1 cellular context compared by ENCODE assay signal in the genomic region with DNA sequence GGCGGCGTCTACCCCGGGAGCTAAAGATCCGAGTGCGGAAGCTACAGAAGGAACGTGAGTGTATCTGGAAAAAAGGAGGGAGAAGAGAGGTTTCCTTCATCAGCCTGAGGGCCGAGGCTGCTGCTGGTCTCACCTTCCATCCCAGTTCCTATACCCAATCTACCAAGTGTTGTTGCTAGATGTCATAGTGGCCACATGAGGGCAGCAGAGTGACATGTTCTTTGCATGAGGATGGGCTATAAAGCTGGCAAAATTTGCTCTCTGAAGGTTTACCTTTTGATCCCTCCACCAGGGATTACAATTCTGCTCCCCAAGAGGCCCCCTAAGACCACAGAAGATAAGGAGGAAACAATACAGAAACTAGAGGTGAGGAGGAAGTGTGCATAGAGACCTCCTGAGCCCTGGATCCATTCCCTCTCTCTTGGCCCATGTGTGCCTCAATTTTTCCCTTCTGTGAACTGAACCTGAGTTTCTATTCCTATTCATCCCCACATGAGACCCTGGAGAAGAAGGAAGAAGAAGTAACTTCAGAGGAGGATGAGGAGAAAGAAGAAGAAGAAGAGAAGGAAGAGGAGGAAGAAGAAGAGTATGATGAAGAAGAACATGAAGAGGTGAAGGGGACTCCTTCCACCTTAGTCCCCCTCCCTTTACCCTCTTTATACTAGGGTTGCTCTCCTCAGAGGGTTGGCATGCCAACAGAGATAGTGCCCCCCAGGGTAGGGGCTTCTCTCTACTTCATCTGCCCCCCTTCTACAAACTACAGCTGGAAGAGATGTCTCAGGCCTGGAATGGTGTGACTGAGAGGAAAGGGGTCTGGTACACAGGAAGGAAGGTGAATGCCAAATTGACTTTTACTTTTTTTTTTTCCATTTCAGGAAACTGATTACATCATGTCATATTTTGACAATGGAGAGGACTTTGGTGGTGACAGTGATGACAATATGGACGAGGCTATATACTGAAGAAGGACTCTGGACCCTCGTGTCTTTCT.
TF ChIP-seq lines count a peak whose summit lies in the region.

No MANE protein-coding gene starts in this region.

TF ChIP-seq in H1, 55 proteins besides CTCF, POLR2A, EP300 and RAD21:
- TF ChIP-seq, protein P1, sequence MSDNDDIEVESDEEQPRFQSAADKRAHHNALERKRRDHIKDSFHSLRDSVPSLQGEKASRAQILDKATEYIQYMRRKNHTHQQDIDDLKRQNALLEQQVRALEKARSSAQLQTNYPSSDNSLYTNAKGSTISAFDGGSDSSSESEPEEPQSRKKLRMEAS (IDR thresholded peaks at IDR 0.05), result peak; percentile 31; the same call in 1 of the 2 replicates
- no peak for TF ChIP-seq PHF8 (conservative IDR thresholded peaks at IDR 0.05; ENCODE audit: low read depth, low read length)
- peak in 1 of 2 experiments; percentile 59; a peak in 1 of 4 replicates for TF ChIP-seq SIN3A (conservative IDR thresholded peaks at IDR 0.05 in 1 of 2, IDR thresholded peaks at IDR 0.05 in 1 of 2; ENCODE audit: low read depth in 1 of 2, low read length in 2 of 2)
- TF ChIP-seq RNF2 (IDR thresholded peaks at IDR 0.05; ENCODE audit: borderline replicate concordance, low read depth, low read length, missing control alignments, poor library complexity, severe bottlenecking), result no peak
- TF ChIP-seq EZH2 (IDR thresholded peaks at IDR 0.05; ENCODE audit: low read depth, low read length, severe bottlenecking), result no peak
- TF ChIP-seq HDAC2 (IDR thresholded peaks at IDR 0.05; ENCODE audit: borderline replicate concordance in 1 of 2, low read depth in 2 of 2, low read length in 2 of 2), result no peak
- TF ChIP-seq CREB1 (IDR thresholded peaks at IDR 0.05), result peak; percentile 42; the same call in 1 of the 2 replicates
- no peak for TF ChIP-seq ZNF274 (IDR thresholded peaks at IDR 0.05; ENCODE audit: borderline replicate concordance, extremely low read depth, low read length)
- no peak for TF ChIP-seq NANOG (IDR thresholded peaks at IDR 0.05; ENCODE audit: insufficient read depth, low read depth, low read length, poor library complexity, severe bottlenecking)
- no peak for TF ChIP-seq SP1 (IDR thresholded peaks at IDR 0.05; ENCODE audit: low read depth, low read length)
- TF ChIP-seq KDM5A (IDR thresholded peaks at IDR 0.05; ENCODE audit: low read length), result no peak
- TF ChIP-seq POU5F1 (IDR thresholded peaks at IDR 0.05; ENCODE audit: low read depth, low read length), result no peak
- TF ChIP-seq, protein P2, sequence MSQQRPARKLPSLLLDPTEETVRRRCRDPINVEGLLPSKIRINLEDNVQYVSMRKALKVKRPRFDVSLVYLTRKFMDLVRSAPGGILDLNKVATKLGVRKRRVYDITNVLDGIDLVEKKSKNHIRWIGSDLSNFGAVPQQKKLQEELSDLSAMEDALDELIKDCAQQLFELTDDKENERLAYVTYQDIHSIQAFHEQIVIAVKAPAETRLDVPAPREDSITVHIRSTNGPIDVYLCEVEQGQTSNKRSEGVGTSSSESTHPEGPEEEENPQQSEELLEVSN (IDR thresholded peaks at IDR 0.05), result peak; percentile 67
- no peak for TF ChIP-seq SP2 (IDR thresholded peaks at IDR 0.05; ENCODE audit: low read length)
- TF ChIP-seq TAF7 (optimal IDR thresholded peaks at IDR 0.05; ENCODE audit: borderline replicate concordance, low read depth, low read length), result peak; percentile 21
